14 cellular contexts compared by ENCODE assay signal in genomic region chr2:10471046-10471571, GRCh38. TPM values are rescaled to one million over a fixed set of nuclear protein-coding genes. Genes with fewer than 3 reads are reported as not detected.
DNase-seq lines count a peak whose midpoint lies in the region; ATAC-seq, FAIRE-seq and TF ChIP-seq lines count a peak whose summit lies in the region.
"Had no signal": no experiment of that assay in that cellular context is flagged by ENCODE, and none has a peak within 500 bp of the region (broad histone marks: within the 10 kb centered on the region; RNA-seq: fewer than 3 reads in every experiment).

No MANE protein-coding gene starts in this region.

- H2AFZ ChIP-seq in K562 (ENCODE audit: low read depth, low read length): 0 out of 2 replicates have a peak overlapping the region, but pooled peaks have one; percentile 22

- no peaks in the 10 kb centered on the region for H3K9me3 Mint-ChIP-seq in effector memory CD8-positive, alpha-beta T cell
- H3K9me3 Mint-ChIP-seq in activated naive CD4-positive, alpha-beta T cell treated with anti-CD3 and anti-CD28 coated beads, Interleukin-2, amount 10 ng/mL, durations not matched to agents 7 days and 5 days: no peaks in the 10 kb centered on the region

- H3K4me1 ChIP-seq in K562 (replicated peaks in 1 of 2; ENCODE audit: control insufficient read depth in 2 of 2, insufficient read depth in 2 of 2, low read length in 2 of 2): peaks cover 3 to 10% of the 10 kb centered on the region in 2 experiments; a peak in 4 of 5 replicates
- H3K4me1 ChIP-seq: BE2C had no signal

- H3K9ac ChIP-seq in K562 (ENCODE audit: insufficient read depth in 1 of 2, low read depth in 2 of 2, low read length in 2 of 2): no peak overlapping the region

- POLR2A ChIA-PET in K562 (lab: Yijun Ruan, JAX): interaction anchor here (0.6 to 1.9 kb wide), 7 partner anchors 11 to 311 kb away, joined by 3 to 7 read pairs (median 5); partner anchors contain the start of gene ODC1

- TF ChIP-seq RAD21 in K562 (CRISPR knock-in tag; conservative IDR thresholded peaks at IDR 0.05 in 1 of 2, IDR thresholded peaks at IDR 0.05 in 1 of 2): no peak

- ATAC-seq in K562: peak; percentile 91
- no peak for ATAC-seq in effector memory CD8-positive, alpha-beta T cell (replicated peaks)

- no peak overlapping the region for H3K4me3 ChIP-seq in K562

- H3K9me1 ChIP-seq in K562 (ENCODE audit: control insufficient read depth, insufficient read depth, low read length): no peaks in the 10 kb centered on the region

- H3K4me1 Mint-ChIP-seq in effector memory CD8-positive, alpha-beta T cell (ENCODE audit: low read depth in 2 of 2): no peaks in the 10 kb centered on the region
- no peaks in the 10 kb centered on the region for H3K4me1 Mint-ChIP-seq in activated naive CD4-positive, alpha-beta T cell treated with anti-CD3 and anti-CD28 coated beads, Interleukin-2, amount 10 ng/mL, durations not matched to agents 7 days and 5 days

- no peak overlapping the region for H3K4me3 Mint-ChIP-seq in effector memory CD8-positive, alpha-beta T cell
- H3K4me3 Mint-ChIP-seq in activated naive CD4-positive, alpha-beta T cell treated with anti-CD3 and anti-CD28 coated beads, Interleukin-2, amount 10 ng/mL, durations not matched to agents 7 days and 5 days: no peak overlapping the region

- H3K27me3 Mint-ChIP-seq in effector memory CD8-positive, alpha-beta T cell: peaks cover 0 to 27% of the 10 kb centered on the region in 2 donors
- H3K27me3 Mint-ChIP-seq in activated naive CD4-positive, alpha-beta T cell treated with anti-CD3 and anti-CD28 coated beads, Interleukin-2, amount 10 ng/mL, durations not matched to agents 7 days and 5 days: peaks cover 45% of the 10 kb centered on the region

- CTCF ChIA-PET in K562 (lab: Yijun Ruan, JAX; ENCODE audit: low intra/inter-chr PET ratio): no interaction called here
- CTCF ChIA-PET in activated naive CD4-positive, alpha-beta T cell treated with anti-CD3 and anti-CD28 coated beads, Interleukin-2, amount 10 ng/mL, durations not matched to agents 7 days and 5 days (lab: Charles Lee): no interaction called here

- H3K27ac Mint-ChIP-seq in effector memory CD8-positive, alpha-beta T cell: no peak overlapping the region
- H3K27ac Mint-ChIP-seq in activated naive CD4-positive, alpha-beta T cell treated with anti-CD3 and anti-CD28 coated beads, Interleukin-2, amount 10 ng/mL, durations not matched to agents 7 days and 5 days: no peak overlapping the region

- H3K4me2 ChIP-seq in K562 (ENCODE audit: insufficient read depth, low read length): no peak overlapping the region

- no peaks in the 10 kb centered on the region for H3K9me3 ChIP-seq in K562 (replicated peaks; ENCODE audit: control insufficient read depth, insufficient read depth, low read depth, low read length)
- H3K9me3 ChIP-seq: BE2C had no signal

- DNase-seq in Daoy (ENCODE audit: low read depth) (peak; percentile 17), HTR-8/SVneo (ENCODE audit: insufficient read length, low spot score) (no peak), K562 (ENCODE audit: extremely low read depth in 1 of 4, low spot score in 3 of 4) (peak; percentile 80 to 85 (median 81)), mesenteric fat pad (ENCODE audit: low spot score) (peak; percentile 67)
- no peak for DNase-seq in activated T-cell treated with anti-CD3 and anti-CD28 coated beads, Interleukin-2, amount 50 U/mL, for 48 hours
- DNase-seq in effector memory CD8-positive, alpha-beta T cell: no peak
- DNase-seq in activated naive CD4-positive, alpha-beta T cell treated with anti-CD3 and anti-CD28 coated beads, Interleukin-2, amount 10 ng/mL, durations not matched to agents 7 days and 5 days: no peak
- DNase-seq: BE2C, EL, HCEC 1CT, NCI-H1092, NCI-H2107, NCI-H345, SHP77 treated with DMSO at 0.1 percent for 48 hours had no signal

- peaks cover 9 to 28% of the 10 kb centered on the region in 2 experiments; a peak in 3 of 5 replicates for H3K27me3 ChIP-seq in K562 (ENCODE audit: control insufficient read depth in 2 of 2, insufficient read depth in 2 of 2, low read length in 2 of 2)
- H3K27me3 ChIP-seq: BE2C had no signal

- TF ChIP-seq CTCF in K562 (IDR thresholded peaks at IDR 0.05 in 2 of 3, conservative IDR thresholded peaks at IDR 0.05 in 1 of 3; ENCODE audit: insufficient read depth in 2 of 3, low read depth in 1 of 3, low read length in 3 of 3): no peak

- H3K36me3 Mint-ChIP-seq in effector memory CD8-positive, alpha-beta T cell (ENCODE audit: insufficient read depth): no peaks in the 10 kb centered on the region
- no peaks in the 10 kb centered on the region for H3K36me3 Mint-ChIP-seq in activated naive CD4-positive, alpha-beta T cell treated with anti-CD3 and anti-CD28 coated beads, Interleukin-2, amount 10 ng/mL, durations not matched to agents 7 days and 5 days

- H3K27ac ChIP-seq in K562 (ENCODE audit: extremely low read depth, low read depth, low read length): no peak overlapping the region

- intact Hi-C loops in K562 (cut with micrococcal nuclease): no loop called here

- in situ Hi-C loops in K562 (cut with MboI): no loop called here

- no peaks in the 10 kb centered on the region for H3K36me3 ChIP-seq in K562 (ENCODE audit: control insufficient read depth, insufficient read depth, low read length)
- H3K36me3 ChIP-seq: BE2C had no signal

- no peaks in the 10 kb centered on the region for H3K79me2 ChIP-seq in K562 (ENCODE audit: control insufficient read depth, insufficient read depth, low read length)

- WGBS in K562 (ENCODE audit: insufficient coverage, low coverage, missing lambda C conversion rate): 5% methylated on average over 15 of the region's 15 CpGs

- no peak for TF ChIP-seq POLR2A in K562 (conservative IDR thresholded peaks at IDR 0.05)

- no peaks in the 10 kb centered on the region for H4K20me1 ChIP-seq in K562 (replicated peaks; ENCODE audit: control insufficient read depth, insufficient read depth, low read length)

- FAIRE-seq in HTR-8/SVneo (lab: Jason Lieb, UNC) (peak; percentile 44), K562 (lab: Jason Lieb, UNC) (peak; percentile 89)

- no peak for TF ChIP-seq EP300 in K562 (IDR thresholded peaks at IDR 0.05; ENCODE audit: low read length)

- BruUV-seq in K562 (replicated peaks; lab: Mats Ljungman, UMichigan): no TSS peak

TF ChIP-seq in K562, 482 proteins besides CTCF, POLR2A, EP300 and RAD21 (continues in another document):
- TF ChIP-seq CBX5 (IDR thresholded peaks at IDR 0.05; ENCODE audit: borderline replicate concordance, low read depth) (no peak), JUND (IDR thresholded peaks at IDR 0.05; ENCODE audit: borderline replicate concordance, low read depth, low read length) (no peak), JUND (tag; IDR thresholded peaks at IDR 0.05; ENCODE audit: borderline replicate concordance, low read depth, low read length) (peak; percentile 46; the same call in 2 of the 3 replicates), DPF2 (IDR thresholded peaks at IDR 0.05) (peak; percentile 57; the same call in 1 of the 2 replicates), ZNF778 (CRISPR knock-in tag; IDR thresholded peaks at IDR 0.05) (no peak), ZBTB2 (IDR thresholded peaks at IDR 0.05) (no peak)

RNA-seq across cellular contexts. Expression of gene ODC1, which starts 23.0 kb away (rescaled TPM):
- 441 and 460 TPM in 2 replicates for total RNA-seq in Daoy (2014; rRNA removed; shearing (Covaris generic))
- 99.9 and 124 TPM in 2 replicates for total RNA-seq in K562 (2011; cell fraction: chromatin; rRNA removed; ENCODE audit: low replicate concordance)
- 80.3 and 83.7 TPM in 2 replicates for total RNA-seq in K562 (2011; cell fraction: nucleolus; rRNA removed)
- 115 and 142 TPM in 2 replicates for total RNA-seq in K562 (2011; cell fraction: nucleoplasm; rRNA removed)
- total RNA-seq in K562 (2014; rRNA removed) (392 and 447 TPM in 2 replicates), K562 (2014; rRNA removed; fragmentation: Illumina TruSeq; extraction: Trizol) (525 and 551 TPM in 2 replicates), K562 (2015; rRNA removed; fragmentation: Illumina TruSeq; extraction: Trizol) (512 and 539 TPM in 2 replicates), K562 (2021) (379 and 398 TPM in 2 replicates), mesenteric fat pad (32.8 TPM)
- polyA plus RNA-seq in K562 (2011; rRNA removed) (368 and 563 TPM in 2 replicates), K562 (2014; fragmentation: Illumina TruSeq; extraction: Trizol) (473 and 553 TPM in 2 replicates), K562 (2014; fragmentation: Nextera tagmentation; extraction: Ambion mirVana) (100 to 1,000 TPM; 142 to 169 TPM), K562 (2014; rRNA removed) (457 and 488 TPM in 2 replicates)
- 282 and 395 TPM in 2 replicates for polyA plus RNA-seq in K562 (2011; cell fraction: cytosol; rRNA removed)
- polyA plus RNA-seq in K562 (2011; cell fraction: nucleus; rRNA removed): 190 and 232 TPM in 2 replicates
- 213 and 358 TPM in 2 replicates for polyA plus RNA-seq in K562 (2012)
- 600 and 763 TPM in 2 replicates for polyA minus RNA-seq in K562 (2011; rRNA and poly(A)+ RNA removed)
- polyA minus RNA-seq in K562 (2011; cell fraction: cytosol; rRNA and poly(A)+ RNA removed): 138 and 222 TPM in 2 replicates
- 41.1 and 78.2 TPM in 2 replicates for polyA minus RNA-seq in K562 (2011; cell fraction: nucleus; rRNA and poly(A)+ RNA removed)

Comparison
In these comparisons a context has a peak if more than half of its experiments do, and no peak if none do; other contexts are left out.
1. DNase-seq: peak in Daoy (single experiment), K562 (4 of 4) and mesenteric fat pad (single experiment); none in HTR-8/SVneo (single experiment), activated T-cell treated with anti-CD3 and anti-CD28 coated beads, Interleukin-2, amount 50 U/mL, for 48 hours (0 of 2), effector memory CD8-positive, alpha-beta T cell (0 of 3) and activated naive CD4-positive, alpha-beta T cell treated with anti-CD3 and anti-CD28 coated beads, Interleukin-2, amount 10 ng/mL, durations not matched to agents 7 days and 5 days (single experiment).